In the genomic region with DNA sequence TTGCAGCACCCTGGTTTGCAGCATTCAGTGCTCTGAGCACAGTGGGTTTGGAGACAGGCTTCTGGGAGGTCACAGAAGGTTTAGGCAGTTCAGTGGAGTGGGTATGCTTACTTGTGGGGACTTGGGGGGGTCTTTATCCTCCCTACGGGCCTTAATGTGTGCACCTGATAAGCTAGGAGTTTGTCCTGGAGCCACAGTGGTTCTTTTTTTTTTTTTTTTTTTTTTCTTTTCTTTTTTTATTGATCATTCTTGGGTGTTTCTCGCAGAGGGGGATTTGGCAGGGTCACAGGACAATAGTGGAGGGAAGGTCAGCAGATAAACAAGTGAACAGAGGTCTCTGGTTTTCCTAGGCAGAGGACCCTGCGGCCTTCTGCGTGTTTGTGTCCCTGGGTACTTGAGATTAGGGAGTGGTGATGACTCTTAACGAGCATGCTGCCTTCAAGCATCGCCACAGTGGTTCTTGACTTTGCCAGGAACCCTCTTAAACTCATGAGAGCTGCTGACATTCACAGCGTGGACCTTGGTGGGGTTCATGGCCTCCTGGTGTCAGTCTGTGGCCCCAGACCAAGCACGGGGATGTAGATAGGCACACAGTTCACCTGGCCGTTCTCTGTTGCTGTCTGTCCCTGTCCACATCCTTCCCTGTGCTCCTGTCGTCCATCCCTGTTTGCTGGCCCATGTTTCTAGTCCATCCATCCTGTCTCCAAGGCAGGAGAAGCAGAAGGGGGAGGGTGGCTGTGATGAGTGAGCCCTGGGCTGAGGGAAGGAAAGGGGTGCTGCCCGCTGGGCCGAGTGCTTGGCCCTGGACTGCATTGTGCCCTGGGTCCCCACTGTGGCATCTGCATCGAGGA, we compare ENCODE assay signal across 9 cellular contexts. TPM values are rescaled to one million over a fixed set of nuclear protein-coding genes. Genes with fewer than 3 reads are reported as not detected.
A peak's percentile ranks its signal among the peaks of the same experiment; 100 is the strongest.
DNase-seq lines count a peak whose midpoint lies in the region; ATAC-seq and TF ChIP-seq lines count a peak whose summit lies in the region.
"Had no signal": no experiment of that assay in that cellular context is flagged by ENCODE, and none has a peak within 500 bp of the region (broad histone marks: within the 10 kb centered on the region; RNA-seq: fewer than 3 reads in every experiment).

No MANE protein-coding gene starts in this region.

- no peak overlapping the region for H3K9ac ChIP-seq in PC-3 (ENCODE audit: low read length)

- H3K79me2 ChIP-seq in PC-3 (ENCODE audit: low read length), result peaks cover 62% of the 10 kb centered on the region

- H3K36me3 Mint-ChIP-seq in CD4-positive, CD25-positive, alpha-beta regulatory T cell, result peaks cover 14% of the 10 kb centered on the region
- H3K36me3 Mint-ChIP-seq in endothelial cell (ENCODE audit: low read depth, unreplicated experiment), result peaks cover 36% of the 10 kb centered on the region

- no peaks in the 10 kb centered on the region for H3F3A ChIP-seq in PC-3 (ENCODE audit: low read length, unreplicated experiment)

- peak overlapping the region; percentile 28; the same call in 1 of the 2 replicates for H3K4me2 ChIP-seq in PC-3 (ENCODE audit: low read length)

- H3K9me2 ChIP-seq in PC-3 (replicated peaks; ENCODE audit: low read length), result no peaks in the 10 kb centered on the region

- no peak for TF ChIP-seq EP300 in ovary (IDR thresholded peaks at IDR 0.05)

- H3K4me3 Mint-ChIP-seq in CD4-positive, CD25-positive, alpha-beta regulatory T cell, result peak overlapping the region; percentile 88 to 96 (median 92)
- peak overlapping the region; percentile 68 for H3K4me3 Mint-ChIP-seq in endothelial cell (ENCODE audit: unreplicated experiment)

- 19 to 25% (median 22%) methylated on average over 13 of the region's 13 CpGs for WGBS in ovary, 3 donors

- peaks cover 15% of the 10 kb centered on the region; the same call in 1 of the 2 replicates for H4K20me1 ChIP-seq in PC-3 (ENCODE audit: low read length)

- peak overlapping the region; percentile 66 for H3K4me3 ChIP-seq in CD4-positive, CD25-positive, alpha-beta regulatory T cell (ENCODE audit: low read depth, low read length)
- H3K4me3 ChIP-seq in PC-3 (ENCODE audit: low read length) (no peak overlapping the region), ovary (peak overlapping the region; percentile 79)

- H3K27me3 Mint-ChIP-seq in CD4-positive, CD25-positive, alpha-beta regulatory T cell, result no peaks in the 10 kb centered on the region
- H3K27me3 Mint-ChIP-seq in endothelial cell (ENCODE audit: unreplicated experiment), result peaks cover 18% of the 10 kb centered on the region

- BruUV-seq in PC-3 (replicated peaks; lab: Mats Ljungman, UMichigan), result TSS peak; percentile 47

- POLR2A ChIA-PET in PC-3 (lab: Charles Lee; ENCODE audit: unreplicated experiment), result no interaction called here

- H3K27ac Mint-ChIP-seq in CD4-positive, CD25-positive, alpha-beta regulatory T cell, result peak overlapping the region; percentile 88 to 99 (median 89)
- peak overlapping the region; percentile 21 for H3K27ac Mint-ChIP-seq in endothelial cell (ENCODE audit: unreplicated experiment)

- no peaks in the 10 kb centered on the region for H3K27me3 ChIP-seq in CD4-positive, CD25-positive, alpha-beta regulatory T cell (ENCODE audit: control insufficient read depth, insufficient read depth, low read length)
- no peaks in the 10 kb centered on the region for H3K27me3 ChIP-seq in PC-3 (ENCODE audit: low read length)
- H3K27me3 ChIP-seq in ovary, result no peaks in the 10 kb centered on the region

- ATAC-seq in CD4-positive, CD25-positive, alpha-beta regulatory T cell (ENCODE audit: low read depth in 2 of 2), result no peak
- ATAC-seq in PC-3, result no peak
- no peak for ATAC-seq in HG02759 (IDR thresholded peaks at IDR 0.05; ENCODE audit: unreplicated experiment)
- ATAC-seq in GM18861 (IDR thresholded peaks at IDR 0.05; ENCODE audit: unreplicated experiment), result no peak
- no peak for ATAC-seq in HG02973 (IDR thresholded peaks at IDR 0.05; ENCODE audit: unreplicated experiment)

- no peaks in the 10 kb centered on the region for H3K9me3 ChIP-seq in CD4-positive, CD25-positive, alpha-beta regulatory T cell (ENCODE audit: control insufficient read depth in 2 of 2, low read length in 2 of 2)
- no peaks in the 10 kb centered on the region for H3K9me3 ChIP-seq in PC-3 (ENCODE audit: low read length)
- H3K9me3 ChIP-seq in ovary, result no peaks in the 10 kb centered on the region

- CTCF ChIA-PET in PC-3 (lab: Charles Lee), result no interaction called here

- peaks cover 10% of the 10 kb centered on the region for H3K36me3 ChIP-seq in CD4-positive, CD25-positive, alpha-beta regulatory T cell (ENCODE audit: control insufficient read depth, insufficient read depth, low read length)
- peaks cover 2% of the 10 kb centered on the region for H3K36me3 ChIP-seq in PC-3 (ENCODE audit: low read depth, low read length)
- H3K36me3 ChIP-seq in ovary, result no peaks in the 10 kb centered on the region

- TF ChIP-seq CTCF in PC-3 (conservative IDR thresholded peaks at IDR 0.05; ENCODE audit: low read depth, low read length) (no peak), endothelial cell (IDR thresholded peaks at IDR 0.05; ENCODE audit: unreplicated experiment) (no peak), ovary (IDR thresholded peaks at IDR 0.05) (no peak)

- TF ChIP-seq POLR2A in ovary (IDR thresholded peaks at IDR 0.05), result no peak

- intact Hi-C loops in PC-3 (cut with micrococcal nuclease), result no loop called here
- intact Hi-C loops in ovary (cut with DNase I), result loop anchor here in 3 of 4 donors (5.0 to 10.0 kb wide), 3 partner anchors 49 to 139 kb away; a partner anchor contains a TSS

- peak overlapping the region; percentile 88 for H3K27ac ChIP-seq in CD4-positive, CD25-positive, alpha-beta regulatory T cell (ENCODE audit: insufficient read depth, low read length, poor library complexity, severe bottlenecking)
- H3K27ac ChIP-seq in PC-3 (ENCODE audit: low read length) (no peak overlapping the region), ovary (peak overlapping the region; percentile 67 to 71)

- no peak for DNase-seq in CD4-positive, CD25-positive, alpha-beta regulatory T cell
- DNase-seq in PC-3, result no peak
- no peak for DNase-seq in endothelial cell (ENCODE audit: low spot score)
- no peak for DNase-seq in ovary
- no peak for DNase-seq in stimulated activated naive CD4-positive, alpha-beta T cell treated with Interleukin-2 at 50 U/mL for 16 hours (lab: John Stamatoyannopoulos, UW)

- peaks cover 14 to 84% (median 55%) of the 10 kb centered on the region in 4 donors for H3K4me1 Mint-ChIP-seq in CD4-positive, CD25-positive, alpha-beta regulatory T cell
- peaks cover 67% of the 10 kb centered on the region for H3K4me1 Mint-ChIP-seq in endothelial cell (ENCODE audit: unreplicated experiment)

- peaks cover 82% of the 10 kb centered on the region for H3K4me1 ChIP-seq in CD4-positive, CD25-positive, alpha-beta regulatory T cell (ENCODE audit: control insufficient read depth, insufficient read depth, low read length, poor library complexity, severe bottlenecking)
- peaks cover 36% of the 10 kb centered on the region for H3K4me1 ChIP-seq in PC-3 (ENCODE audit: insufficient read depth, low read length)
- H3K4me1 ChIP-seq in ovary (ENCODE audit: insufficient read depth), result peaks cover 52% of the 10 kb centered on the region

- H3K9me3 Mint-ChIP-seq in CD4-positive, CD25-positive, alpha-beta regulatory T cell, result peaks cover 0 to 1% (median 0%) of the 10 kb centered on the region in 7 donors
- H3K9me3 Mint-ChIP-seq in endothelial cell (ENCODE audit: unreplicated experiment), result no peaks in the 10 kb centered on the region

- no peak overlapping the region for H2AFZ ChIP-seq in PC-3 (ENCODE audit: low read length)

RNA-seq across cellular contexts. Expression of a gene that starts 2.7 kb away (rescaled TPM):
- total RNA-seq in CD4-positive, CD25-positive, alpha-beta regulatory T cell, result 135 TPM
- polyA plus RNA-seq in CD4-positive, CD25-positive, alpha-beta regulatory T cell, result 100 to 1,000 TPM; 159 to 191 (median 177) TPM
- 36.6 and 58.9 TPM in 2 replicates for total RNA-seq in PC-3 (2014; rRNA removed)
- 146 TPM for total RNA-seq in endothelial cell (ENCODE audit: unreplicated experiment)
- 100 to 1,000 TPM in 4 of 7 donors, 10 to 100 TPM in 3; 61.5 to 121 (median 102) TPM for total RNA-seq in ovary
- 10 to 100 TPM; 43.6 to 82.7 TPM for polyA plus RNA-seq in ovary

RNA-seq across cellular contexts. Expression of a gene that starts 23.6 kb away (rescaled TPM):
- 62.2 TPM for total RNA-seq in CD4-positive, CD25-positive, alpha-beta regulatory T cell
- polyA plus RNA-seq in CD4-positive, CD25-positive, alpha-beta regulatory T cell, result 10 to 100 TPM; 72.8 to 89.3 (median 80.1) TPM
- total RNA-seq in PC-3 (2014; rRNA removed) (7.4 and 13.9 TPM in 2 replicates), endothelial cell (ENCODE audit: unreplicated experiment) (29.2 TPM), ovary (10 to 100 TPM in 6 of 7 donors, 1 to 10 TPM in 1; 9.1 to 32.9 (median 19.3) TPM)
- polyA plus RNA-seq in ovary, result 10 to 100 TPM in 1 of 2 donors, 1 to 10 TPM in 1; 6.5 to 18.9 TPM

RNA-seq across cellular contexts. Expression of a gene that starts 26.4 kb away (rescaled TPM):
- total RNA-seq in CD4-positive, CD25-positive, alpha-beta regulatory T cell, result not detected
- not detected for polyA plus RNA-seq in CD4-positive, CD25-positive, alpha-beta regulatory T cell
- total RNA-seq in PC-3 (2014; rRNA removed) (1.4 TPM in 1 of 2 replicates, not detected in the other), endothelial cell (ENCODE audit: unreplicated experiment) (not detected), ovary (1 to 10 TPM in 5 of 7 donors, not detected in 2; 1.7 to 3.9 (median 2.6) TPM)
- 1 to 10 TPM in 1 of 2 donors, not detected in 1; 1.9 TPM for polyA plus RNA-seq in ovary
- total RNA-seq: M059J had no signal

RNA-seq across cellular contexts. Expression of a gene that starts 48.6 kb away (rescaled TPM):
- not detected for total RNA-seq in CD4-positive, CD25-positive, alpha-beta regulatory T cell
- not detected for polyA plus RNA-seq in CD4-positive, CD25-positive, alpha-beta regulatory T cell
- total RNA-seq in PC-3 (2014; rRNA removed) (not detected in 2 replicates), endothelial cell (ENCODE audit: unreplicated experiment) (not detected), ovary (1 to 10 TPM in 4 of 7 donors, under 1 TPM in 3; 0.25 to 2.7 (median 1.2) TPM)
- 1 to 10 TPM; 1.2 to 3.4 TPM for polyA plus RNA-seq in ovary
- total RNA-seq: M059J had no signal

RNA-seq across cellular contexts. Expression of a gene that starts 50.7 kb away (rescaled TPM):
- total RNA-seq in CD4-positive, CD25-positive, alpha-beta regulatory T cell, result 78.6 TPM
- 10 to 100 TPM; 36.3 to 45.7 (median 40.5) TPM for polyA plus RNA-seq in CD4-positive, CD25-positive, alpha-beta regulatory T cell
- 207 and 243 TPM in 2 replicates for total RNA-seq in PC-3 (2014; rRNA removed)
- 101 TPM for total RNA-seq in endothelial cell (ENCODE audit: unreplicated experiment)
- 10 to 100 TPM; 48.9 to 80.7 (median 72.4) TPM for total RNA-seq in ovary
- polyA plus RNA-seq in ovary, result 10 to 100 TPM; 56.4 to 83.9 TPM
